35 cellular contexts compared by ENCODE assay signal in the genomic region with DNA sequence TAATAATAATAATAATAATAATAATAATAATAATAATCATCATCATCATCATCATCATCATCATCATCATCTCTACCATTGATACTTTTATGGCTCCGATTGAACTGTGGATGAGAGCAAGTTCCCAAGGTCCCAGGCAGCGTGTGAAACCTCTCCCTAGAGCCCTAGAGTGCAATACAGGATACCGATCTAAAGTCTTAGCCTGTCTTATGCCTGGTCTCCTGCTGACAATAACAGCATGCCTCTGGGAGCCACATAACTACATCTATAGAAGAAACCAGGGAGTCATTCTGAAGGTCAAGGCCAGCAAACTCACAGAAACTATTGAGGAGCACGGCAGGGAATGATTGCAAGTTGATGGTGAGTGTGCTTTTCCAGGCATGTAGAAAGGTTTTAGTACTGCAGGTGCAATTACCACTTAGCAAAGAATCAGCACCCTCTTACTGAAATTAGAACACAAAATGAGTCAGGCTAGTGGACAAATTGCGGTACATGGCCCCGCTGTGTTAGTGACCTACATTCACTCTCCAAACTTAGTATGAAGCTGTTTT.
"Had no signal": no experiment of that assay in that cellular context is flagged by ENCODE, and none has a peak within 500 bp of the region (broad histone marks: within the 10 kb centered on the region; RNA-seq: fewer than 3 reads in every experiment).

No MANE protein-coding gene starts in this region.

- H3K9me3 Mint-ChIP-seq: activated B cell treated with CpG ODN at 0.5 μM for 24 hours; activated naive CD8-positive, alpha-beta T cell treated with anti-CD3 and anti-CD28 coated beads for 36 hours had no signal

- H3K36me3 ChIP-seq: brain microvascular endothelial cell, colonic mucosa, Peyer's patch, SJSA1 had no signal

- H3K27ac Mint-ChIP-seq: activated B cell treated with CpG ODN at 0.5 μM for 24 hours; activated CD4-positive, alpha-beta memory T cell treated with anti-CD3 and anti-CD28 coated beads for 36 hours; activated naive CD8-positive, alpha-beta T cell treated with anti-CD3 and anti-CD28 coated beads for 36 hours; T-helper 1 cell treated with Interleukin-12 subunit alpha and Interleukin-12 subunit beta and Interleukin-4 antibody, amounts not matched to agents 30 μg/mL and 1 μg/mL, for 36 hours; T-helper 2 cell treated with Interferon-gamma antibody and Interleukin-4, amounts not matched to agents 5 μg/mL and 100 μg/mL, for 36 hours had no signal

- H3K36me3 Mint-ChIP-seq: activated CD4-positive, alpha-beta memory T cell treated with anti-CD3 and anti-CD28 coated beads for 36 hours; activated naive CD8-positive, alpha-beta T cell treated with anti-CD3 and anti-CD28 coated beads for 36 hours had no signal

- H3K27me3 Mint-ChIP-seq: activated B cell treated with CpG ODN at 0.5 μM for 24 hours; activated CD4-positive, alpha-beta memory T cell treated with anti-CD3 and anti-CD28 coated beads for 36 hours; activated naive CD8-positive, alpha-beta T cell treated with anti-CD3 and anti-CD28 coated beads for 36 hours had no signal

- H3K27me3 ChIP-seq: brain microvascular endothelial cell, colonic mucosa, Peyer's patch, SJSA1 had no signal

- DNase-seq: activated B cell treated with CpG ODN at 0.5 μM for 24 hours; activated CD4-positive, alpha-beta memory T cell treated with anti-CD3 and anti-CD28 coated beads for 36 hours; activated CD4-positive, alpha-beta T cell treated with anti-CD3 and anti-CD28 coated beads for 4 hours; activated CD4-positive, alpha-beta T cell treated with anti-CD3 and anti-CD28 coated beads, Interleukin-2, amount 50 U/mL, for 1 hour; activated CD4-positive, CD25-positive, alpha-beta regulatory T cell treated with anti-CD3 and anti-CD28 coated beads, Interleukin-2, amount 50 U/mL, for 72 hours; activated CD8-positive, alpha-beta memory T cell treated with anti-CD3 and anti-CD28 coated beads, Interleukin-2, amount 50 U/mL, for 4 hours; activated effector memory CD4-positive, alpha-beta T cell treated with Interleukin-2 at 50 U/mL for 16 hours; activated naive CD4-positive, alpha-beta T cell; activated naive CD4-positive, alpha-beta T cell treated with anti-CD3 and anti-CD28 coated beads, Interleukin-2, amount 50 U/mL, for 16 hours; activated naive CD8-positive, alpha-beta T cell treated with anti-CD3 and anti-CD28 coated beads for 36 hours; activated T-cell treated with anti-CD3 and anti-CD28 coated beads, Interleukin-2, amount 50 U/mL, for 48 hours; amniotic stem cell; aorta; brain microvascular endothelial cell; central memory CD4-positive, alpha-beta T cell; colonic mucosa; MM.1S; MV-4-11; NCI-H1092; NCI-H1436 treated with DMSO at 0.1 percent for 48 hours; NCI-H187 treated with DMSO at 0.1 percent for 48 hours; NCI-H2081 treated with DMSO at 0.1 percent for 48 hours; NCI-H2171; NCI-H226; NCI-H446 treated with DMSO at 0.1 percent for 48 hours; NCI-H524; PC-3; Peyer's patch; RPMI8226; SHP77 treated with DMSO at 0.1 percent for 48 hours; SK-N-SH had no signal

- H3K4me3 ChIP-seq: colonic mucosa, Peyer's patch, SJSA1 had no signal

- H3K4me1 ChIP-seq: colonic mucosa, Peyer's patch, SJSA1 had no signal

- H3K4me3 Mint-ChIP-seq: activated B cell treated with CpG ODN at 0.5 μM for 24 hours; activated CD4-positive, alpha-beta memory T cell treated with anti-CD3 and anti-CD28 coated beads for 36 hours; activated naive CD8-positive, alpha-beta T cell treated with anti-CD3 and anti-CD28 coated beads for 36 hours; T-helper 1 cell treated with Interleukin-12 subunit alpha and Interleukin-12 subunit beta and Interleukin-4 antibody, amounts not matched to agents 30 μg/mL and 1 μg/mL, for 36 hours; T-helper 2 cell treated with Interferon-gamma antibody and Interleukin-4, amounts not matched to agents 5 μg/mL and 100 μg/mL, for 36 hours had no signal

- H3K9me3 ChIP-seq: colonic mucosa, Peyer's patch, SJSA1, SK-N-SH had no signal

- H3K4me1 Mint-ChIP-seq: activated B cell treated with CpG ODN at 0.5 μM for 24 hours; activated naive CD8-positive, alpha-beta T cell treated with anti-CD3 and anti-CD28 coated beads for 36 hours had no signal

- H3K27ac ChIP-seq: brain microvascular endothelial cell, colonic mucosa, KMS-11, Peyer's patch, SJSA1 had no signal

- ATAC-seq: PC-3 had no signal
